ENCODE assay signal across 8 cellular contexts in genomic region chr16:57807252-57807967, GRCh38. TPM values are rescaled to one million over a fixed set of nuclear protein-coding genes. Genes with fewer than 3 reads are reported as not detected.
DNase-seq lines count a peak whose midpoint lies in the region; ATAC-seq, FAIRE-seq and TF ChIP-seq lines count a peak whose summit lies in the region.

No MANE protein-coding gene starts in this region.

- H3K4me1 ChIP-seq in SJSA1 (replicated peaks) = peaks cover 68% of the 10 kb centered on the region
- H3K4me1 ChIP-seq in keratinocyte (ENCODE audit: control insufficient read depth, extremely low read depth, insufficient read depth, low read length) = peaks cover 61% of the 10 kb centered on the region
- H3K4me1 ChIP-seq in upper lobe of right lung = peaks cover 54% of the 10 kb centered on the region

- H3K4me3 ChIP-seq in SJSA1 = no peak overlapping the region
- no peak overlapping the region for H3K4me3 ChIP-seq in keratinocyte (ENCODE audit: control insufficient read depth in 2 of 3, extremely low read depth in 1 of 3, insufficient read depth in 2 of 3, low read depth in 1 of 3, low read length in 3 of 3)
- peak overlapping the region; percentile 0 for H3K4me3 ChIP-seq in upper lobe of right lung

- H3K4me1 Mint-ChIP-seq in activated CD8-positive, alpha-beta memory T cell treated with anti-CD3 and anti-CD28 coated beads, Interleukin-2, amount 10 ng/mL, durations not matched to agents 7 days and 5 days = peaks cover 39% of the 10 kb centered on the region
- H3K4me1 Mint-ChIP-seq in CD4-positive, alpha-beta T cell (ENCODE audit: low read depth) = peaks cover 26% of the 10 kb centered on the region

- CTCF ChIA-PET in activated CD8-positive, alpha-beta memory T cell treated with anti-CD3 and anti-CD28 coated beads, Interleukin-2, amount 10 ng/mL, durations not matched to agents 7 days and 5 days (lab: Charles Lee) = interaction anchor here (1.1 kb wide), 1 partner anchor 13 kb away, joined by 3 read pairs; no protein-coding TSS in a partner anchor
- CTCF ChIA-PET in CD4-positive, alpha-beta T cell (lab: Charles Lee) = no interaction called here

- dilution Hi-C loops in keratinocyte (cut with MboI; ENCODE audit: extremely low pct_ligation_motif_present, low sequenced_read_pairs) = no loop called here

- no peaks in the 10 kb centered on the region for H3K9me3 Mint-ChIP-seq in activated CD8-positive, alpha-beta memory T cell treated with anti-CD3 and anti-CD28 coated beads, Interleukin-2, amount 10 ng/mL, durations not matched to agents 7 days and 5 days (ENCODE audit: low read depth)
- H3K9me3 Mint-ChIP-seq in CD4-positive, alpha-beta T cell = no peaks in the 10 kb centered on the region

- peak overlapping the region; percentile 47 for H3K27ac Mint-ChIP-seq in activated CD8-positive, alpha-beta memory T cell treated with anti-CD3 and anti-CD28 coated beads, Interleukin-2, amount 10 ng/mL, durations not matched to agents 7 days and 5 days
- H3K27ac Mint-ChIP-seq in CD4-positive, alpha-beta T cell = no peak overlapping the region

- H3K36me3 ChIP-seq in SJSA1 = no peaks in the 10 kb centered on the region; the same call in 1 of the 2 replicates
- H3K36me3 ChIP-seq in keratinocyte (ENCODE audit: control insufficient read depth in 2 of 2, extremely low read depth in 1 of 2, insufficient read depth in 2 of 2, low read length in 2 of 2) = no peaks in the 10 kb centered on the region
- no peaks in the 10 kb centered on the region for H3K36me3 ChIP-seq in upper lobe of right lung

- DNase-seq in activated CD8-positive, alpha-beta memory T cell treated with anti-CD3 and anti-CD28 coated beads, Interleukin-2, amount 10 ng/mL, durations not matched to agents 7 days and 5 days = no peak
- no peak for DNase-seq in activated CD8-positive, alpha-beta memory T cell treated with anti-CD3 and anti-CD28 coated beads, Interleukin-2, amount 50 U/mL, for 4 hours
- DNase-seq in SJSA1 (ENCODE audit: low read depth in 1 of 2, low spot score in 2 of 2) = peak; percentile 63 to 73
- no peak for DNase-seq in keratinocyte (ENCODE audit: low read depth, low spot score)
- no peak for DNase-seq in upper lobe of right lung
- no peak for DNase-seq in CD4-positive, alpha-beta T cell
- DNase-seq in NCI-H2029 treated with DMSO at 0.1 percent for 48 hours (lab: John Stamatoyannopoulos, UW) = no peak

- H3K27me3 ChIP-seq in SJSA1 (replicated peaks) = no peaks in the 10 kb centered on the region
- no peaks in the 10 kb centered on the region for H3K27me3 ChIP-seq in keratinocyte (ENCODE audit: control insufficient read depth, extremely low read depth, insufficient read depth, low read length)
- H3K27me3 ChIP-seq in upper lobe of right lung = no peaks in the 10 kb centered on the region
- peaks cover 8% of the 10 kb centered on the region for H3K27me3 ChIP-seq in CD4-positive, alpha-beta T cell (ENCODE audit: control insufficient read depth, insufficient read depth, low read length)

- H4K20me1 ChIP-seq in keratinocyte (ENCODE audit: control insufficient read depth, extremely low read depth, insufficient read depth, low read length) = no peaks in the 10 kb centered on the region

- no peak overlapping the region for H2AFZ ChIP-seq in keratinocyte (ENCODE audit: control insufficient read depth, low read length)

- H3K36me3 Mint-ChIP-seq in activated CD8-positive, alpha-beta memory T cell treated with anti-CD3 and anti-CD28 coated beads, Interleukin-2, amount 10 ng/mL, durations not matched to agents 7 days and 5 days = no peaks in the 10 kb centered on the region
- no peaks in the 10 kb centered on the region for H3K36me3 Mint-ChIP-seq in CD4-positive, alpha-beta T cell (ENCODE audit: low read depth)

- H3K79me2 ChIP-seq in keratinocyte (ENCODE audit: control insufficient read depth, insufficient read depth, low read length) = no peaks in the 10 kb centered on the region

- intact Hi-C loops in upper lobe of right lung (cut with DNase I) = no loop called here
- intact Hi-C loops in CD4-positive, alpha-beta T cell (cut with DNase I, micrococcal nuclease) = no loop called here

- H3K4me2 ChIP-seq in keratinocyte (ENCODE audit: control insufficient read depth, extremely low read depth, insufficient read depth, low read depth, low read length) = peak overlapping the region; percentile 22

- no peak overlapping the region for H3K4me3 Mint-ChIP-seq in activated CD8-positive, alpha-beta memory T cell treated with anti-CD3 and anti-CD28 coated beads, Interleukin-2, amount 10 ng/mL, durations not matched to agents 7 days and 5 days
- no peak overlapping the region for H3K4me3 Mint-ChIP-seq in CD4-positive, alpha-beta T cell

- H3K9me1 ChIP-seq in keratinocyte (ENCODE audit: control insufficient read depth, extremely low read depth, insufficient read depth, low read length) = peaks cover 2% of the 10 kb centered on the region

- POLR2A ChIA-PET in CD4-positive, alpha-beta T cell (lab: Charles Lee) = no interaction called here

- H3K9ac ChIP-seq in keratinocyte (ENCODE audit: control insufficient read depth, extremely low read depth, insufficient read depth, low read length) = no peak overlapping the region

- H3K9me3 ChIP-seq in SJSA1 (replicated peaks) = no peaks in the 10 kb centered on the region
- H3K9me3 ChIP-seq in keratinocyte (ENCODE audit: control insufficient read depth, low read depth, low read length) = no peaks in the 10 kb centered on the region
- no peaks in the 10 kb centered on the region for H3K9me3 ChIP-seq in upper lobe of right lung
- H3K9me3 ChIP-seq in CD4-positive, alpha-beta T cell (ENCODE audit: control insufficient read depth, low read length) = no peaks in the 10 kb centered on the region

- no peak for ATAC-seq in activated CD8-positive, alpha-beta memory T cell treated with anti-CD3 and anti-CD28 coated beads, Interleukin-2, amount 10 ng/mL, durations not matched to agents 7 days and 5 days
- no peak for ATAC-seq in upper lobe of right lung
- ATAC-seq in CD4-positive, alpha-beta T cell (ENCODE audit: poor library complexity) = no peak
- no peak for ATAC-seq in GM19324 (IDR thresholded peaks at IDR 0.05; ENCODE audit: low FRiP score, unreplicated experiment)

- peak overlapping the region; percentile 90 for H3K27ac ChIP-seq in SJSA1
- peak overlapping the region; percentile 63 for H3K27ac ChIP-seq in keratinocyte (ENCODE audit: control insufficient read depth, insufficient read depth, low read length)
- peak overlapping the region; percentile 45 for H3K27ac ChIP-seq in upper lobe of right lung
- no peak overlapping the region for H3K27ac ChIP-seq in CD4-positive, alpha-beta T cell (ENCODE audit: low read depth, low read length)

- H3K27me3 Mint-ChIP-seq in activated CD8-positive, alpha-beta memory T cell treated with anti-CD3 and anti-CD28 coated beads, Interleukin-2, amount 10 ng/mL, durations not matched to agents 7 days and 5 days = peaks cover 45% of the 10 kb centered on the region
- H3K27me3 Mint-ChIP-seq in CD4-positive, alpha-beta T cell = peaks cover 49% of the 10 kb centered on the region

- TF ChIP-seq CTCF in keratinocyte (optimal IDR thresholded peaks at IDR 0.05 in 1 of 3, IDR thresholded peaks at IDR 0.05 in 1 of 3, conservative IDR thresholded peaks at IDR 0.05 in 1 of 3; ENCODE audit: extremely low read depth in 1 of 3, insufficient read depth in 2 of 3, low read length in 3 of 3) (no peak), upper lobe of right lung (IDR thresholded peaks at IDR 0.05) (no peak)
- TF ChIP-seq CTCF in CD4-positive, alpha-beta T cell (IDR thresholded peaks at IDR 0.05) = no peak

- no peak for FAIRE-seq in keratinocyte (lab: Jason Lieb, UNC)

RNA-seq across cellular contexts. Expression of gene KIFC3, which starts 5.1 kb away (rescaled TPM):
- total RNA-seq in activated CD8-positive, alpha-beta memory T cell treated with anti-CD3 and anti-CD28 coated beads, Interleukin-2, amount 10 ng/mL, durations not matched to agents 7 days and 5 days = under 1 TPM in 1 of 2 experiments, not detected in 1; 0.47 TPM
- total RNA-seq in SJSA1 (2014; rRNA removed; shearing (Covaris generic)) = 103 and 132 TPM in 2 replicates
- 22.7 to 32.8 TPM (median 27.9 TPM) in 3 replicates for polyA plus RNA-seq in keratinocyte
- 33.9 TPM for polyA plus RNA-seq in keratinocyte (2011; ENCODE audit: low read depth)
- polyA plus RNA-seq in keratinocyte (2011; cell fraction: cytosol; rRNA removed) = 12.9 and 27.8 TPM in 2 replicates
- 49.8 and 69.5 TPM in 2 replicates for polyA plus RNA-seq in keratinocyte (2011; cell fraction: nucleus; rRNA removed)
- 37.9 and 40.1 TPM in 2 replicates for polyA plus RNA-seq in keratinocyte (2012; ENCODE audit: low replicate concordance)
- polyA minus RNA-seq in keratinocyte = 31.2 to 72.9 TPM (median 41.7 TPM) in 3 replicates
- polyA minus RNA-seq in keratinocyte (2011; cell fraction: cytosol; rRNA and poly(A)+ RNA removed) = 48.5 TPM
- polyA minus RNA-seq in keratinocyte (2011; cell fraction: nucleus; rRNA and poly(A)+ RNA removed) = 48.5 and 49.4 TPM in 2 replicates
- 99.1 TPM for total RNA-seq in upper lobe of right lung
- total RNA-seq in CD4-positive, alpha-beta T cell = not detected

Comparison
In these comparisons a context has a peak if more than half of its experiments do, and no peak if none do; other contexts are left out.
1. DNase-seq: peak in SJSA1 (2 of 2); none in activated CD8-positive, alpha-beta memory T cell treated with anti-CD3 and anti-CD28 coated beads, Interleukin-2, amount 10 ng/mL, durations not matched to agents 7 days and 5 days (single experiment), activated CD8-positive, alpha-beta memory T cell treated with anti-CD3 and anti-CD28 coated beads, Interleukin-2, amount 50 U/mL, for 4 hours (single experiment), keratinocyte (single experiment), upper lobe of right lung (single experiment), CD4-positive, alpha-beta T cell (0 of 10) and NCI-H2029 treated with DMSO at 0.1 percent for 48 hours (single experiment).
2. RNA of gene KIFC3, which starts 5.1 kb away (total RNA-seq): 103 to 132 TPM in SJSA1 and 99.1 TPM in upper lobe of right lung (single experiment); 0.47 TPM in activated CD8-positive, alpha-beta memory T cell treated with anti-CD3 and anti-CD28 coated beads, Interleukin-2, amount 10 ng/mL, durations not matched to agents 7 days and 5 days and not detected in CD4-positive, alpha-beta T cell; every median in the first group is over 10 times any median in the second.